In genomic region chr21:39094847-39095525, GRCh38 we compare ENCODE assay signal across 1 cellular context.
A peak's percentile ranks its signal among the peaks of the same experiment; 100 is the strongest.
TF ChIP-seq lines count a peak whose summit lies in the region.

No MANE protein-coding gene starts in this region.

TF ChIP-seq in HepG2, 621 proteins besides CTCF, POLR2A, EP300 and RAD21 (continued from another document and continues in another):
- peak; percentile 49; the same call in 1 of the 2 replicates for TF ChIP-seq ZNF800 (CRISPR knock-in tag; IDR thresholded peaks at IDR 0.05)
- TF ChIP-seq RXRB (CRISPR knock-in tag; IDR thresholded peaks at IDR 0.05; ENCODE audit: borderline replicate concordance), result peak; percentile 80
- 0 out of 2 replicates have a peak, but pooled peaks have one; percentile 30 for TF ChIP-seq HINFP (CRISPR knock-in tag; IDR thresholded peaks at IDR 0.05; ENCODE audit: low read depth)
- TF ChIP-seq ZFP82 (CRISPR knock-in tag; IDR thresholded peaks at IDR 0.05; ENCODE audit: borderline replicate concordance), result no peak
- TF ChIP-seq KLF13 (CRISPR knock-in tag; IDR thresholded peaks at IDR 0.05), result no peak
- peak; percentile 81 for TF ChIP-seq NR2F6 (IDR thresholded peaks at IDR 0.05)
- TF ChIP-seq NR2F6 (CRISPR knock-in tag; IDR thresholded peaks at IDR 0.05), result peak; percentile 72
- peak; percentile 85 for TF ChIP-seq HMG20B (CRISPR knock-in tag; conservative IDR thresholded peaks at IDR 0.05)
- peak; percentile 46 for TF ChIP-seq JARID2 (CRISPR knock-in tag; IDR thresholded peaks at IDR 0.05; ENCODE audit: insufficient replicate concordance)
- TF ChIP-seq DPF2 (CRISPR knock-in tag; IDR thresholded peaks at IDR 0.05; ENCODE audit: borderline replicate concordance, low read depth), result peak; percentile 88
- TF ChIP-seq ZNF496 (CRISPR knock-in tag; IDR thresholded peaks at IDR 0.05; ENCODE audit: insufficient replicate concordance), result no peak
- no peak for TF ChIP-seq TBP (CRISPR knock-in tag; IDR thresholded peaks at IDR 0.05)
- TF ChIP-seq GATAD2A (CRISPR knock-in tag; IDR thresholded peaks at IDR 0.05), result peak; percentile 85
- TF ChIP-seq NCOA5 (CRISPR knock-in tag; IDR thresholded peaks at IDR 0.05), result no peak
- no peak; the same call in 1 of the 2 replicates for TF ChIP-seq GZF1 (CRISPR knock-in tag; IDR thresholded peaks at IDR 0.05)
- TF ChIP-seq ZIK1 (CRISPR knock-in tag; IDR thresholded peaks at IDR 0.05; ENCODE audit: borderline replicate concordance, low read depth), result no peak
- TF ChIP-seq TP53 (CRISPR knock-in tag; conservative IDR thresholded peaks at IDR 0.05), result 0 out of 2 replicates have a peak, but pooled peaks have one; percentile 30
- no peak for TF ChIP-seq ZNF451 (CRISPR knock-in tag; IDR thresholded peaks at IDR 0.05)
- TF ChIP-seq TFDP1 (CRISPR knock-in tag; IDR thresholded peaks at IDR 0.05; ENCODE audit: borderline replicate concordance), result peak; percentile 29; the same call in 1 of the 2 replicates
- no peak for TF ChIP-seq MAF1 (CRISPR knock-in tag; IDR thresholded peaks at IDR 0.05; ENCODE audit: borderline replicate concordance)
- peak; percentile 68; the same call in 1 of the 2 replicates for TF ChIP-seq PPARG (CRISPR knock-in tag; conservative IDR thresholded peaks at IDR 0.05)
- TF ChIP-seq ZNF619 (CRISPR knock-in tag; IDR thresholded peaks at IDR 0.05), result no peak
- TF ChIP-seq ATF7-NPFF (CRISPR knock-in tag; IDR thresholded peaks at IDR 0.05; ENCODE audit: low read depth), result no peak
- no peak for TF ChIP-seq ZNF101 (CRISPR knock-in tag; IDR thresholded peaks at IDR 0.05; ENCODE audit: borderline replicate concordance, low read depth)
- no peak for TF ChIP-seq TAF15 (IDR thresholded peaks at IDR 0.05; ENCODE audit: low read depth, low read length, poor library complexity, severe bottlenecking)
- TF ChIP-seq ZBTB37 (CRISPR knock-in tag; IDR thresholded peaks at IDR 0.05), result peak; percentile 76; the same call in 1 of the 2 replicates
- TF ChIP-seq ZKSCAN5 (CRISPR knock-in tag; IDR thresholded peaks at IDR 0.05), result no peak
- TF ChIP-seq TFAP4 (IDR thresholded peaks at IDR 0.05; ENCODE audit: borderline replicate concordance, low read depth), result peak; percentile 60; the same call in 1 of the 2 replicates
- no peak for TF ChIP-seq FOXM1 (CRISPR knock-in tag; IDR thresholded peaks at IDR 0.05)
- TF ChIP-seq ATF4 (CRISPR knock-in tag; IDR thresholded peaks at IDR 0.05), result peak in 1 of 2 experiments; percentile 67; a peak in 2 of 4 replicates
- peak; percentile 97 for TF ChIP-seq ARID3A (IDR thresholded peaks at IDR 0.05; ENCODE audit: low read depth, low read length)
- peak; percentile 68 for TF ChIP-seq PATZ1 (CRISPR knock-in tag; IDR thresholded peaks at IDR 0.05)
- TF ChIP-seq ZNF792 (CRISPR knock-in tag; IDR thresholded peaks at IDR 0.05), result peak; percentile 89; the same call in 1 of the 2 replicates
- TF ChIP-seq TGIF2 (CRISPR knock-in tag; IDR thresholded peaks at IDR 0.05), result 0 out of 2 replicates have a peak, but pooled peaks have one; percentile 43
- no peak for TF ChIP-seq MXD1 (CRISPR knock-in tag; IDR thresholded peaks at IDR 0.05)
- no peak for TF ChIP-seq NBN (conservative IDR thresholded peaks at IDR 0.05)
- no peak for TF ChIP-seq ZNF160 (CRISPR knock-in tag; IDR thresholded peaks at IDR 0.05)
- TF ChIP-seq GRHL1 (CRISPR knock-in tag; conservative IDR thresholded peaks at IDR 0.05), result no peak
- 0 out of 2 replicates have a peak, but pooled peaks have one; percentile 14 for TF ChIP-seq RBFOX2 (IDR thresholded peaks at IDR 0.05; ENCODE audit: low read depth, low read length)
- TF ChIP-seq ZNF33B (CRISPR knock-in tag; IDR thresholded peaks at IDR 0.05), result no peak
- no peak for TF ChIP-seq PAX8 (CRISPR knock-in tag; IDR thresholded peaks at IDR 0.05; ENCODE audit: borderline replicate concordance)
- TF ChIP-seq PAF1 (CRISPR knock-in tag; IDR thresholded peaks at IDR 0.05), result no peak
- no peak for TF ChIP-seq ZNF841 (CRISPR knock-in tag; IDR thresholded peaks at IDR 0.05; ENCODE audit: borderline replicate concordance)
- no peak for TF ChIP-seq ZNF878 (CRISPR knock-in tag; IDR thresholded peaks at IDR 0.05)
- peak; percentile 50; the same call in 1 of the 2 replicates for TF ChIP-seq MIER2 (CRISPR knock-in tag; IDR thresholded peaks at IDR 0.05)
- TF ChIP-seq SMARCC2 (IDR thresholded peaks at IDR 0.05), result no peak
- peak; percentile 78; the same call in 1 of the 2 replicates for TF ChIP-seq HMG20A (CRISPR knock-in tag; IDR thresholded peaks at IDR 0.05; ENCODE audit: borderline replicate concordance)
- TF ChIP-seq RORA (CRISPR knock-in tag; IDR thresholded peaks at IDR 0.05), result no peak
- no peak for TF ChIP-seq ZNF235 (CRISPR knock-in tag; IDR thresholded peaks at IDR 0.05; ENCODE audit: borderline replicate concordance)
- no peak for TF ChIP-seq FIP1L1 (IDR thresholded peaks at IDR 0.05; ENCODE audit: borderline replicate concordance, insufficient read depth, low read depth, low read length)
- no peak for TF ChIP-seq ZKSCAN1 (IDR thresholded peaks at IDR 0.05; ENCODE audit: low read length)
- TF ChIP-seq ZNF263 (CRISPR knock-in tag; IDR thresholded peaks at IDR 0.05), result no peak
- TF ChIP-seq AKAP8 (CRISPR knock-in tag; IDR thresholded peaks at IDR 0.05), result no peak
